20 cellular contexts compared by ENCODE assay signal in the genomic region with DNA sequence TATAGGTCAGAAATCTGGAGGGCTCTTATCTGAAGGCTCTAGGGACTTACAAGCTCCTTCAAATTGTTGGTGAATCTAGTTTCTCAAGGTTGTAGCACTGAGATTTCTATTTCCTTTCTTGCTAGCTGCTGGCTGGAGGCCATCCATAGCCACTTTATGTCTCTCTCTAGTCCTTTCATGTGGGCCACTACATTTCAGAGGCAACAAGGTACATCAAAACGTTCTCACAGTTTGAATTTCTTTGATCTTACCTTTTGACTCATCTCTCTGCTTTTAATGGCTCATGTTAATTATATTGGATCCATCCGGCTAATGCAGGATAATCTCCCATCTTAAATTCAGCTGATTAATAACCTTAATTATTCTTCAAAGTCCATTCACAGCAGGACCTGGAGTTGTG.
"Had no signal": no experiment of that assay in that cellular context is flagged by ENCODE, and none has a peak within 500 bp of the region (broad histone marks: within the 10 kb centered on the region; RNA-seq: fewer than 3 reads in every experiment).

No MANE protein-coding gene starts in this region.

- H3K27ac ChIP-seq: SJSA1, SK-N-MC had no signal

- H3K9me3 ChIP-seq: SJSA1 had no signal

- H3K27me3 Mint-ChIP-seq: T-cell had no signal

- DNase-seq: KBM-7, MV-4-11, NCI-H1048, NCI-H1105, NCI-H1417, NCI-H1436 treated with DMSO at 0.1 percent for 48 hours, NCI-H1694, NCI-H187 treated with DMSO at 0.1 percent for 48 hours, NCI-H2029 treated with DMSO at 0.1 percent for 48 hours, NCI-H2171, NCI-H226, NCI-H446, NCI-H510A, Right ventricle myocardium superior, RPMI8226, SIG-M5, T-cell had no signal

- H3K4me3 Mint-ChIP-seq: T-cell had no signal

- ATAC-seq: T-cell had no signal

- H3K4me1 ChIP-seq: SJSA1 had no signal

- H3K27me3 ChIP-seq: SJSA1 had no signal

- H3K4me1 Mint-ChIP-seq: T-cell had no signal

- H3K4me3 ChIP-seq: SJSA1, SK-N-MC had no signal

- FAIRE-seq: RCC 7860 had no signal

- H3K27ac Mint-ChIP-seq: T-cell had no signal

- H3K36me3 ChIP-seq: SJSA1 had no signal

- H3K36me3 Mint-ChIP-seq: T-cell had no signal
